ENCODE assay signal across 21 cellular contexts in the genomic region with DNA sequence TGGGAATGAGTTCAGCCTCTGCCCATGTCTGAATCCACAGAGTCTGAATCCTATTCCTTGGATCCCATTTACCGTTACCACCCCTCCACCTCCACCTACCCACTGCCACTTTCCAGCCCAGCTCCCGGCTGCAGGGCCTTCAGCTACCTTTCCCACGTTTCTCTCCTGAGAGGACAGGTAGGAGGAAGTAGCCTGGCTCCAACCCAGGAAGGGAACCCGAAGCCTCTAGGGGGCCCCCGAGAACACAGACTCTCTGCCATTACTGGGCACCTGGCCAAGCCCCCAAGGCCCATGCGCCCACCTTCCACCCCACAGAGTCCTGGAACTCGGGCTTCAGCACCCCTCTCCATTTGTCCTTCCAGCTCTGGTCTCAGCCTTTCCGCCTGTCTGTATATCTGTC.
DNase-seq lines count a peak whose midpoint lies in the region; ATAC-seq, FAIRE-seq and TF ChIP-seq lines count a peak whose summit lies in the region.
"Had no signal": no experiment of that assay in that cellular context is flagged by ENCODE, and none has a peak within 500 bp of the region (broad histone marks: within the 10 kb centered on the region; RNA-seq: fewer than 3 reads in every experiment).

No MANE protein-coding gene starts in this region.

- H3K36me3 ChIP-seq in A673 (ENCODE audit: insufficient read depth, low read length, poor library complexity, severe bottlenecking) (no peaks in the 10 kb centered on the region), K562 (ENCODE audit: control insufficient read depth, insufficient read depth, low read length) (no peaks in the 10 kb centered on the region)
- H3K36me3 ChIP-seq: thyroid gland had no signal

- intact Hi-C loops in A673 (cut with micrococcal nuclease; ENCODE audit: unreplicated experiment), result no loop called here
- intact Hi-C loops in K562 (cut with micrococcal nuclease), result no loop called here
- intact Hi-C loops in lower leg skin (cut with DNase I; ENCODE audit: low total_unique reads), result no loop called here

- TF ChIP-seq CTCF in A673 (conservative IDR thresholded peaks at IDR 0.05; ENCODE audit: low read depth, low read length), result no peak; the same call in 1 of the 2 replicates
- TF ChIP-seq CTCF in GM12865 (IDR thresholded peaks at IDR 0.05; ENCODE audit: insufficient read depth, low read depth, low read length, missing control alignments), result peak; percentile 31
- TF ChIP-seq CTCF in K562 (IDR thresholded peaks at IDR 0.05 in 2 of 3, conservative IDR thresholded peaks at IDR 0.05 in 1 of 3; ENCODE audit: insufficient read depth in 2 of 3, low read depth in 1 of 3, low read length in 3 of 3), result peak; percentile 33 to 54 (median 41)
- no peak for TF ChIP-seq CTCF in lower leg skin (IDR thresholded peaks at IDR 0.05)

- no peak overlapping the region for H3K27ac Mint-ChIP-seq in T-helper 17 cell

- H3K27ac ChIP-seq in A673 (ENCODE audit: low read depth, low read length, poor library complexity, severe bottlenecking) (no peak overlapping the region), K562 (ENCODE audit: extremely low read depth, low read depth, low read length) (no peak overlapping the region)
- H3K27ac ChIP-seq: psoas muscle, skin epidermis, thyroid gland had no signal

- WGBS in K562 (ENCODE audit: insufficient coverage, low coverage, missing lambda C conversion rate), result under 1% methylated on average over 8 of the region's 8 CpGs
- 69% methylated on average over 8 of the region's 8 CpGs for WGBS in lower leg skin, 2 donors

- H3K9me3 ChIP-seq in A673 (ENCODE audit: low read depth, low read length, poor library complexity, severe bottlenecking), result no peaks in the 10 kb centered on the region
- no peaks in the 10 kb centered on the region for H3K9me3 ChIP-seq in K562 (replicated peaks; ENCODE audit: control insufficient read depth, insufficient read depth, low read depth, low read length)
- no peaks in the 10 kb centered on the region for H3K9me3 ChIP-seq in T-helper 17 cell (ENCODE audit: control insufficient read depth, low read length, poor library complexity, severe bottlenecking)
- H3K9me3 ChIP-seq: psoas muscle, thyroid gland had no signal

- TF ChIP-seq RAD21 in K562 (CRISPR knock-in tag; conservative IDR thresholded peaks at IDR 0.05 in 1 of 2, IDR thresholded peaks at IDR 0.05 in 1 of 2), result no peak

- ATAC-seq in K562 (peak; percentile 79), HG02973 (IDR thresholded peaks at IDR 0.05; ENCODE audit: unreplicated experiment) (no peak), T-helper 17 cell (no peak), left lobe of liver (no peak)
- ATAC-seq: psoas muscle had no signal

- no peaks in the 10 kb centered on the region for H3K36me3 Mint-ChIP-seq in T-helper 17 cell (ENCODE audit: low read depth)
- H3K36me3 Mint-ChIP-seq: CD14-positive monocyte had no signal

- TF ChIP-seq POLR2A in K562 (conservative IDR thresholded peaks at IDR 0.05) (no peak), lower leg skin (IDR thresholded peaks at IDR 0.05) (no peak)

- H4K20me1 ChIP-seq in K562 (replicated peaks; ENCODE audit: control insufficient read depth, insufficient read depth, low read length), result no peaks in the 10 kb centered on the region

- no peak for TF ChIP-seq EP300 in K562 (IDR thresholded peaks at IDR 0.05; ENCODE audit: low read length)

- DNase-seq in A673 (ENCODE audit: low spot score), result peak; percentile 9
- no peak for DNase-seq in GM12865 (ENCODE audit: low read depth)
- DNase-seq in NAMALWA (ENCODE audit: low spot score), result peak; percentile 12
- DNase-seq in K562 (ENCODE audit: extremely low read depth in 1 of 4, low spot score in 3 of 4), result peak; percentile 23 to 42 (median 38)
- DNase-seq in lower leg skin (ENCODE audit: low spot score in 2 of 2), result no peak
- DNase-seq in T-helper 17 cell, result no peak
- no peak for DNase-seq in left lobe of liver (ENCODE audit: low spot score)
- DNase-seq: activated CD4-positive, alpha-beta T cell treated with anti-CD3 and anti-CD28 coated beads, Interleukin-2, amount 50 U/mL, for 4 hours; activated CD8-positive, alpha-beta memory T cell treated with anti-CD3 and anti-CD28 coated beads, Interleukin-2, amount 50 U/mL, for 48 hours; amygdala; central memory CD4-positive, alpha-beta T cell; DMS153; NCI-H1105; NCI-H2081 treated with DMSO at 0.1 percent for 48 hours; psoas muscle; stimulated activated CD4-positive, alpha-beta T cell treated with anti-CD3 and anti-CD28 coated beads, Interleukin-2, amount 100 ng/mL, for 48 hours; stimulated activated naive CD4-positive, alpha-beta T cell treated with Interleukin-2 at 50 U/mL for 16 hours; thyroid gland had no signal

- BruUV-seq in A673 (replicated peaks; lab: Mats Ljungman, UMichigan) (no TSS peak), K562 (replicated peaks; lab: Mats Ljungman, UMichigan) (no TSS peak)

- no peak overlapping the region for H3K4me3 Mint-ChIP-seq in T-helper 17 cell
- H3K4me3 Mint-ChIP-seq: CD14-positive monocyte had no signal

- FAIRE-seq in K562 (lab: Jason Lieb, UNC), result no peak

- H3K4me1 ChIP-seq in A673 (ENCODE audit: insufficient read depth, low read length, poor library complexity, severe bottlenecking) (no peaks in the 10 kb centered on the region), K562 (replicated peaks in 1 of 2; ENCODE audit: control insufficient read depth in 2 of 2, insufficient read depth in 2 of 2, low read length in 2 of 2) (no peaks in the 10 kb centered on the region)
- H3K4me1 ChIP-seq: psoas muscle, thyroid gland had no signal

- H3K4me1 Mint-ChIP-seq in T-helper 17 cell, result no peaks in the 10 kb centered on the region

- H3K27me3 Mint-ChIP-seq in T-helper 17 cell, result peaks cover 43% of the 10 kb centered on the region

- no peak overlapping the region for H3K4me2 ChIP-seq in K562 (ENCODE audit: insufficient read depth, low read length)

- no peak overlapping the region for H2AFZ ChIP-seq in K562 (ENCODE audit: low read depth, low read length)

- POLR2A ChIA-PET in A673 (lab: Charles Lee; ENCODE audit: low non-redundant PET), result no interaction called here
- POLR2A ChIA-PET in K562 (lab: Yijun Ruan, JAX), result interaction anchor here (0.6 to 0.8 kb wide), 4 partner anchors 21 to 336 kb away, joined by 3 to 4 read pairs (median 3); no protein-coding TSS in a partner anchor

- H3K27me3 ChIP-seq in A673 (replicated peaks; ENCODE audit: insufficient read depth, low read depth, low read length, poor library complexity) (peaks cover 28% of the 10 kb centered on the region), K562 (ENCODE audit: control insufficient read depth in 2 of 2, insufficient read depth in 2 of 2, low read length in 2 of 2) (peaks cover 7 to 42% of the 10 kb centered on the region in 2 experiments; a peak in 2 of 5 replicates)
- H3K27me3 ChIP-seq: thyroid gland had no signal

- H3K9ac ChIP-seq in K562 (ENCODE audit: insufficient read depth in 1 of 2, low read depth in 2 of 2, low read length in 2 of 2), result no peak overlapping the region

- in situ Hi-C loops in K562 (cut with MboI), result loop anchor here (10.0 kb wide), 1 partner anchor 1929 kb away; a partner anchor contains a TSS

- CTCF ChIA-PET in A673 (lab: Charles Lee) (no interaction called here), K562 (lab: Yijun Ruan, JAX; ENCODE audit: low intra/inter-chr PET ratio) (no interaction called here)

- H3K4me3 ChIP-seq in A673 (ENCODE audit: low read depth, low read length, poor library complexity, severe bottlenecking) (no peak overlapping the region), GM12865 (ENCODE audit: low read depth, low read length) (no peak overlapping the region), K562 (no peak overlapping the region), lower leg skin (ENCODE audit: low read depth, poor library complexity, severe bottlenecking) (no peak overlapping the region)
- H3K4me3 ChIP-seq: psoas muscle, skin epidermis, thyroid gland had no signal

- H3K79me2 ChIP-seq in K562 (ENCODE audit: control insufficient read depth, insufficient read depth, low read length), result no peaks in the 10 kb centered on the region

- H3K9me1 ChIP-seq in K562 (ENCODE audit: control insufficient read depth, insufficient read depth, low read length), result no peaks in the 10 kb centered on the region

TF ChIP-seq in K562, 482 proteins besides CTCF, POLR2A, EP300 and RAD21:
- TF ChIP-seq EGR1 (conservative IDR thresholded peaks at IDR 0.05) (no peak), NFIC (IDR thresholded peaks at IDR 0.05) (peak; percentile 92), CCNT2 (IDR thresholded peaks at IDR 0.05; ENCODE audit: borderline replicate concordance, extremely low read depth, insufficient read length, low read depth, low read length) (no peak)
- TF ChIP-seq, protein P1, sequence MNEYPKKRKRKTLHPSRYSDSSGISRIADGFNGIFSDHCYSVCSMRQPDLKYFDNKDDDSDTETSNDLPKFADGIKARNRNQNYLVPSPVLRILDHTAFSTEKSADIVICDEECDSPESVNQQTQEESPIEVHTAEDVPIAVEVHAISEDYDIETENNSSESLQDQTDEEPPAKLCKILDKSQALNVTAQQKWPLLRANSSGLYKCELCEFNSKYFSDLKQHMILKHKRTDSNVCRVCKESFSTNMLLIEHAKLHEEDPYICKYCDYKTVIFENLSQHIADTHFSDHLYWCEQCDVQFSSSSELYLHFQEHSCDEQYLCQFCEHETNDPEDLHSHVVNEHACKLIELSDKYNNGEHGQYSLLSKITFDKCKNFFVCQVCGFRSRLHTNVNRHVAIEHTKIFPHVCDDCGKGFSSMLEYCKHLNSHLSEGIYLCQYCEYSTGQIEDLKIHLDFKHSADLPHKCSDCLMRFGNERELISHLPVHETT (CRISPR knock-in tag; conservative IDR thresholded peaks at IDR 0.05 in 1 of 2, IDR thresholded peaks at IDR 0.05 in 1 of 2), result no peak

Comparison
In these comparisons a context has a peak if more than half of its experiments do, and no peak if none do; other contexts are left out.
1. DNase-seq: peak in A673 (single experiment), NAMALWA (single experiment) and K562 (4 of 4); none in GM12865 (single experiment), lower leg skin (0 of 2), T-helper 17 cell (0 of 3) and left lobe of liver (single experiment).
2. CTCF ChIP-seq: peak in GM12865 (single experiment) and K562 (3 of 3); none in A673 (single experiment) and lower leg skin (0 of 3).